Comparison of ENCODE assay signal across 13 cellular contexts in genomic region chr7:72751978-72752377, GRCh38.
DNase-seq lines count a peak whose midpoint lies in the region; ATAC-seq and TF ChIP-seq lines count a peak whose summit lies in the region.
"Had no signal": no experiment of that assay in that cellular context is flagged by ENCODE, and none has a peak within 500 bp of the region (broad histone marks: within the 10 kb centered on the region; RNA-seq: fewer than 3 reads in every experiment).

No MANE protein-coding gene starts in this region.

- H3K36me3 Mint-ChIP-seq in natural killer cell treated with Interleukin-12 subunit alpha and Interleukin-12 subunit beta and Interleukin-15 and Interleukin-18, amount 100 ng/mL, for 72 hours, result no peaks in the 10 kb centered on the region

- no peaks in the 10 kb centered on the region for H3K4me1 ChIP-seq in HEK293 (ENCODE audit: control insufficient read depth, insufficient read depth, low read length)

- DNase-seq in AG08395 (ENCODE audit: low spot score) (peak; percentile 6), iPS-NIHi11 (ENCODE audit: low spot score) (peak; percentile 51), NOMO-1 treated with dmso at 0.1 percent for 144 hours (lab: John Stamatoyannopoulos, UW; ENCODE audit: unreplicated experiment) (no peak)
- no peak for DNase-seq in natural killer cell treated with Interleukin-12 subunit alpha and Interleukin-12 subunit beta and Interleukin-15 and Interleukin-18, amount 100 ng/mL, for 72 hours (ENCODE audit: low spot score)
- no peak for DNase-seq in activated T-cell treated with anti-CD3 and anti-CD28 coated beads, Interleukin-2, amount 50 U/mL, for 1 hour
- DNase-seq: activated CD4-positive, alpha-beta T cell treated with anti-CD3 and anti-CD28 coated beads, Interleukin-2, amount 50 U/mL, for 48 hours; activated naive CD4-positive, alpha-beta T cell; occipital lobe; T-cell had no signal

- H3K4me1 Mint-ChIP-seq in natural killer cell treated with Interleukin-12 subunit alpha and Interleukin-12 subunit beta and Interleukin-15 and Interleukin-18, amount 100 ng/mL, for 72 hours (ENCODE audit: low read depth in 2 of 2), result peaks cover 0 to 6% of the 10 kb centered on the region in 2 donors
- H3K4me1 Mint-ChIP-seq: CD14-positive monocyte, T-cell had no signal

- H3K27me3 Mint-ChIP-seq in natural killer cell treated with Interleukin-12 subunit alpha and Interleukin-12 subunit beta and Interleukin-15 and Interleukin-18, amount 100 ng/mL, for 72 hours, result no peaks in the 10 kb centered on the region
- H3K27me3 Mint-ChIP-seq: T-cell had no signal

- CTCF ChIA-PET in HEK293 (lab: Yijun Ruan, JAX), result no interaction called here

- no peaks in the 10 kb centered on the region; a peak in 1 of 3 replicates for H3K36me3 ChIP-seq in HEK293 (ENCODE audit: control insufficient read depth in 2 of 2, insufficient read depth in 1 of 2, low read length in 2 of 2)

- TF ChIP-seq CTCF in HEK293 (tag by site-specific recombination; IDR thresholded peaks at IDR 0.05) (no peak), VCaP (conservative IDR thresholded peaks at IDR 0.05) (peak; percentile 27)

- no peak overlapping the region for H3K4me3 ChIP-seq in HEK293 (ENCODE audit: low read depth, low read length)

- H3K27ac ChIP-seq in HEK293 (ENCODE audit: extremely low read depth, low read depth, low read length) (no peak overlapping the region), VCaP (no peak overlapping the region)

- no peaks in the 10 kb centered on the region for H3K9me3 ChIP-seq in HEK293 (ENCODE audit: control insufficient read depth, insufficient read depth, low read depth, low read length)

- H3K4me3 Mint-ChIP-seq in natural killer cell treated with Interleukin-12 subunit alpha and Interleukin-12 subunit beta and Interleukin-15 and Interleukin-18, amount 100 ng/mL, for 72 hours, result no peak overlapping the region
- H3K4me3 Mint-ChIP-seq: CD14-positive monocyte, T-cell had no signal

- no peak for ATAC-seq in GM21423 (IDR thresholded peaks at IDR 0.05; ENCODE audit: unreplicated experiment)
- no peak for ATAC-seq in natural killer cell treated with Interleukin-12 subunit alpha and Interleukin-12 subunit beta and Interleukin-15 and Interleukin-18, amount 100 ng/mL, for 72 hours
- ATAC-seq: T-cell had no signal

- H3K27ac Mint-ChIP-seq in natural killer cell treated with Interleukin-12 subunit alpha and Interleukin-12 subunit beta and Interleukin-15 and Interleukin-18, amount 100 ng/mL, for 72 hours, result peak overlapping the region in 1 of 2 donors; percentile 67
- H3K27ac Mint-ChIP-seq: T-cell had no signal

- POLR2A ChIA-PET in HEK293 (lab: Yijun Ruan, JAX), result no interaction called here

- H3K9me3 Mint-ChIP-seq in natural killer cell treated with Interleukin-12 subunit alpha and Interleukin-12 subunit beta and Interleukin-15 and Interleukin-18, amount 100 ng/mL, for 72 hours, result no peaks in the 10 kb centered on the region

TF ChIP-seq in HEK293, 187 proteins besides CTCF, POLR2A, EP300 and RAD21:
- TF ChIP-seq ZNF560 (tag by site-specific recombination; IDR thresholded peaks at IDR 0.05; ENCODE audit: borderline replicate concordance) (no peak), ZNF473 (tag by site-specific recombination; IDR thresholded peaks at IDR 0.05) (no peak), ZNF26 (tag by site-specific recombination; IDR thresholded peaks at IDR 0.05) (no peak), ZNF654 (tag by site-specific recombination; IDR thresholded peaks at IDR 0.05; ENCODE audit: low read depth) (peak; percentile 12; the same call in 1 of the 2 replicates), ZNF114 (tag by site-specific recombination; IDR thresholded peaks at IDR 0.05) (no peak), ZBTB49 (tag by site-specific recombination; IDR thresholded peaks at IDR 0.05; ENCODE audit: low read depth) (no peak), OSR2 (tag by site-specific recombination; IDR thresholded peaks at IDR 0.05) (no peak), ZNF548 (tag by site-specific recombination; IDR thresholded peaks at IDR 0.05) (no peak), ZNF398 (tag by site-specific recombination; IDR thresholded peaks at IDR 0.05) (no peak)

Comparison
In these comparisons a context has a peak if more than half of its experiments do, and no peak if none do; other contexts are left out.
1. DNase-seq: peak in AG08395 (single experiment) and iPS-NIHi11 (single experiment); none in natural killer cell treated with Interleukin-12 subunit alpha and Interleukin-12 subunit beta and Interleukin-15 and Interleukin-18, amount 100 ng/mL, for 72 hours (single experiment), activated T-cell treated with anti-CD3 and anti-CD28 coated beads, Interleukin-2, amount 50 U/mL, for 1 hour (single experiment) and NOMO-1 treated with dmso at 0.1 percent for 144 hours (single experiment).